Comparison of ENCODE assay signal across 24 cellular contexts in genomic region chr11:130188047-130188446, GRCh38. TPM values are rescaled to one million over a fixed set of nuclear protein-coding genes. Genes with fewer than 3 reads are reported as not detected.
DNase-seq lines count a peak whose midpoint lies in the region; ATAC-seq, FAIRE-seq and TF ChIP-seq lines count a peak whose summit lies in the region.
"Had no signal": no experiment of that assay in that cellular context is flagged by ENCODE, and none has a peak within 500 bp of the region (broad histone marks: within the 10 kb centered on the region; RNA-seq: fewer than 3 reads in every experiment).

No MANE protein-coding gene starts in this region.

- H3K27me3 ChIP-seq in K562 (ENCODE audit: control insufficient read depth in 2 of 2, insufficient read depth in 2 of 2, low read length in 2 of 2) (peaks cover 39 to 60% of the 10 kb centered on the region in 2 experiments), mucosa of rectum (ENCODE audit: control insufficient read depth in 2 of 2, insufficient read depth in 2 of 2, low read length in 2 of 2) (no peaks in the 10 kb centered on the region)

- no peak for TF ChIP-seq EP300 in K562 (IDR thresholded peaks at IDR 0.05; ENCODE audit: low read length)

- no peak overlapping the region for H3K4me3 Mint-ChIP-seq in stimulated activated memory B cell treated with anti-CD40 and anti-IgM and Interleukin-4, amounts not matched to agents 10 μg/mL and 1 μg/mL and 100 μg/mL, for 72 hours

- ATAC-seq in K562 = peak; percentile 22; the same call in 2 of the 3 replicates
- no peak for ATAC-seq in stimulated activated memory B cell treated with anti-CD40 and anti-IgM and Interleukin-4, amounts not matched to agents 10 μg/mL and 1 μg/mL and 100 μg/mL, for 72 hours
- ATAC-seq in GM21737 (IDR thresholded peaks at IDR 0.05; ENCODE audit: unreplicated experiment) = no peak

- H3K27me3 Mint-ChIP-seq in stimulated activated memory B cell treated with anti-CD40 and anti-IgM and Interleukin-4, amounts not matched to agents 10 μg/mL and 1 μg/mL and 100 μg/mL, for 72 hours = no peaks in the 10 kb centered on the region

- CTCF ChIA-PET in K562 (lab: Yijun Ruan, JAX; ENCODE audit: low intra/inter-chr PET ratio) = no interaction called here

- peak; percentile 80 for DNase-seq in ELF-1 (ENCODE audit: low read depth, low spot score)
- DNase-seq in K562 (ENCODE audit: extremely low read depth in 1 of 4, low spot score in 3 of 4) = no peak
- DNase-seq in activated CD8-positive, alpha-beta memory T cell treated with anti-CD3 and anti-CD28 coated beads for 24 hours = no peak
- no peak for DNase-seq in occipital lobe (lab: John Stamatoyannopoulos, UW)
- DNase-seq: HCEC 1CT, MM.1S, NCI-H1694, NCI-H2081, NCI-H2171, NCI-H226, NCI-H510A, NCI-H69, SK-N-SH had no signal

- no peaks in the 10 kb centered on the region for H3K79me2 ChIP-seq in K562 (ENCODE audit: control insufficient read depth, insufficient read depth, low read length)

- H3K9me3 Mint-ChIP-seq in stimulated activated memory B cell treated with anti-CD40 and anti-IgM and Interleukin-4, amounts not matched to agents 10 μg/mL and 1 μg/mL and 100 μg/mL, for 72 hours = no peaks in the 10 kb centered on the region

- POLR2A ChIA-PET in K562 (lab: Yijun Ruan, JAX) = no interaction called here

- in situ Hi-C loops in K562 (cut with MboI) = no loop called here

- no peaks in the 10 kb centered on the region for H3K36me3 ChIP-seq in K562 (ENCODE audit: control insufficient read depth, insufficient read depth, low read length)
- H3K36me3 ChIP-seq in mucosa of rectum (ENCODE audit: control insufficient read depth in 2 of 2, insufficient read depth in 2 of 2, low read length in 2 of 2) = peaks cover 13 to 14% of the 10 kb centered on the region in 2 donors

- peak overlapping the region; percentile 32 for H3K27ac Mint-ChIP-seq in stimulated activated memory B cell treated with anti-CD40 and anti-IgM and Interleukin-4, amounts not matched to agents 10 μg/mL and 1 μg/mL and 100 μg/mL, for 72 hours

- no peak for TF ChIP-seq CTCF in K562 (IDR thresholded peaks at IDR 0.05 in 2 of 3, conservative IDR thresholded peaks at IDR 0.05 in 1 of 3; ENCODE audit: insufficient read depth in 2 of 3, low read depth in 1 of 3, low read length in 3 of 3)

- intact Hi-C loops in K562 (cut with micrococcal nuclease) = no loop called here

- no peak overlapping the region for H2AFZ ChIP-seq in K562 (ENCODE audit: low read depth, low read length)

- FAIRE-seq in K562 (lab: Jason Lieb, UNC) = no peak
- FAIRE-seq: D721Med, GM18507, H1, HTR-8/SVneo had no signal

- H3K27ac ChIP-seq in K562 (ENCODE audit: extremely low read depth, low read depth, low read length) (no peak overlapping the region), mucosa of rectum (ENCODE audit: low read depth in 2 of 2, low read length in 2 of 2) (peak overlapping the region; percentile 97 to 98)
- H3K27ac ChIP-seq: KMS-11 had no signal

- H3K9me3 ChIP-seq in K562 (replicated peaks; ENCODE audit: control insufficient read depth, insufficient read depth, low read depth, low read length) (no peaks in the 10 kb centered on the region), mucosa of rectum (ENCODE audit: control insufficient read depth in 2 of 2, low read length in 2 of 2) (no peaks in the 10 kb centered on the region)
- H3K9me3 ChIP-seq: SK-N-SH had no signal

- H3K4me2 ChIP-seq in K562 (ENCODE audit: insufficient read depth, low read length) = no peak overlapping the region
- H3K4me2 ChIP-seq: KMS-11, SK-N-SH had no signal

- BruUV-seq in K562 (replicated peaks; lab: Mats Ljungman, UMichigan) = no TSS peak

- H3K9ac ChIP-seq in K562 (ENCODE audit: insufficient read depth in 1 of 2, low read depth in 2 of 2, low read length in 2 of 2) = no peak overlapping the region; a peak in 1 of 4 replicates
- peak overlapping the region in 1 of 2 donors; percentile 30 for H3K9ac ChIP-seq in mucosa of rectum (ENCODE audit: low read depth in 1 of 2, low read length in 2 of 2)
- H3K9ac ChIP-seq: KMS-11, SK-N-SH had no signal

- no peak overlapping the region for H3K4me3 ChIP-seq in K562
- no peak overlapping the region for H3K4me3 ChIP-seq in mucosa of rectum (ENCODE audit: low read length in 2 of 2)

- no peaks in the 10 kb centered on the region for H3K9me1 ChIP-seq in K562 (ENCODE audit: control insufficient read depth, insufficient read depth, low read length)

- no peak for TF ChIP-seq POLR2A in K562 (conservative IDR thresholded peaks at IDR 0.05)

- 2% methylated on average over 13 of the region's 14 CpGs for WGBS in K562 (ENCODE audit: insufficient coverage, low coverage, missing lambda C conversion rate)

- TF ChIP-seq RAD21 in K562 (CRISPR knock-in tag; conservative IDR thresholded peaks at IDR 0.05 in 1 of 2, IDR thresholded peaks at IDR 0.05 in 1 of 2) = no peak

- H3K4me1 ChIP-seq in K562 (replicated peaks in 1 of 2; ENCODE audit: control insufficient read depth in 2 of 2, insufficient read depth in 2 of 2, low read length in 2 of 2) = peaks cover 0 to 15% of the 10 kb centered on the region in 2 experiments; a peak in 1 of 5 replicates
- peaks cover 34 to 53% of the 10 kb centered on the region in 2 donors for H3K4me1 ChIP-seq in mucosa of rectum (ENCODE audit: control insufficient read depth in 2 of 2, insufficient read depth in 2 of 2, low read length in 2 of 2)

- H3K4me1 Mint-ChIP-seq in stimulated activated memory B cell treated with anti-CD40 and anti-IgM and Interleukin-4, amounts not matched to agents 10 μg/mL and 1 μg/mL and 100 μg/mL, for 72 hours = peaks cover 35% of the 10 kb centered on the region

- H3K36me3 Mint-ChIP-seq in stimulated activated memory B cell treated with anti-CD40 and anti-IgM and Interleukin-4, amounts not matched to agents 10 μg/mL and 1 μg/mL and 100 μg/mL, for 72 hours = peaks cover 24% of the 10 kb centered on the region

- H4K20me1 ChIP-seq in K562 (replicated peaks; ENCODE audit: control insufficient read depth, insufficient read depth, low read length) = no peaks in the 10 kb centered on the region; the same call in none of the 2 replicates

TF ChIP-seq in K562, 482 proteins besides CTCF, POLR2A, EP300 and RAD21 (continues in another document):
- TF ChIP-seq TAF7 (tag; IDR thresholded peaks at IDR 0.05) (no peak), MAX (CRISPR knock-in tag; IDR thresholded peaks at IDR 0.05) (no peak), FOXJ3 (CRISPR knock-in tag; IDR thresholded peaks at IDR 0.05) (no peak), RBM39 (optimal IDR thresholded peaks at IDR 0.05; ENCODE audit: low read depth, low read length) (no peak), ZNF445 (CRISPR knock-in tag; IDR thresholded peaks at IDR 0.05; ENCODE audit: low read depth) (no peak), KLF16 (IDR thresholded peaks at IDR 0.05) (no peak), ZNF140 (CRISPR knock-in tag; IDR thresholded peaks at IDR 0.05) (no peak)

RNA-seq across cellular contexts. Expression of gene ST14, which starts 28.5 kb away (rescaled TPM):
- 0.23 TPM in 1 of 2 replicates, not detected in the other for total RNA-seq in K562 (2011; cell fraction: chromatin; rRNA removed; ENCODE audit: low replicate concordance)
- not detected in 2 replicates for total RNA-seq in K562 (2011; cell fraction: nucleolus; rRNA removed)
- 0.15 TPM in 1 of 2 replicates, not detected in the other for total RNA-seq in K562 (2011; cell fraction: nucleoplasm; rRNA removed)
- total RNA-seq in K562 (2014; rRNA removed) (not detected in 2 replicates), K562 (2014; rRNA removed; fragmentation: Illumina TruSeq; extraction: Trizol) (not detected in 2 replicates), K562 (2015; rRNA removed; fragmentation: Illumina TruSeq; extraction: Trizol) (not detected in 2 replicates), K562 (2021) (0.20 and 0.36 TPM in 2 replicates), occipital lobe (not detected)
- polyA plus RNA-seq in K562 (2011; rRNA removed) (0.01 and 0.08 TPM in 2 replicates), K562 (2014; fragmentation: Illumina TruSeq; extraction: Trizol) (not detected in 2 replicates), K562 (2014; fragmentation: Nextera tagmentation; extraction: Ambion mirVana) (not detected), K562 (2014; rRNA removed) (not detected in 2 replicates)
- polyA plus RNA-seq in K562 (2011; cell fraction: cytosol; rRNA removed) = 0.01 and 0.13 TPM in 2 replicates
- 0.14 TPM in 1 of 2 replicates, not detected in the other for polyA plus RNA-seq in K562 (2011; cell fraction: nucleus; rRNA removed)
- polyA plus RNA-seq in K562 (2012) = 0.04 and 0.15 TPM in 2 replicates
- polyA minus RNA-seq in K562 (2011; rRNA and poly(A)+ RNA removed) = not detected in 2 replicates
- not detected in 2 replicates for polyA minus RNA-seq in K562 (2011; cell fraction: cytosol; rRNA and poly(A)+ RNA removed)
- 0.27 TPM in 1 of 2 replicates, not detected in the other for polyA minus RNA-seq in K562 (2011; cell fraction: nucleus; rRNA and poly(A)+ RNA removed)
- total RNA-seq: A172, G401 had no signal
- polyA plus RNA-seq: BJ, SK-N-SH had no signal
